Comparison of ENCODE assay signal across 1 cellular context in genomic region chr2:240520143-240520973, GRCh38.
TF ChIP-seq lines count a peak whose summit lies in the region.

No MANE protein-coding gene starts in this region.

TF ChIP-seq in H1, 55 proteins besides CTCF, POLR2A, EP300 and RAD21:
- 0 out of 2 replicates have a peak, but pooled peaks have one; percentile 15 for TF ChIP-seq E2F6 (IDR thresholded peaks at IDR 0.05)
- peak; percentile 34; the same call in 1 of the 2 replicates for TF ChIP-seq GABPA (IDR thresholded peaks at IDR 0.05; ENCODE audit: borderline replicate concordance, insufficient read depth, low read length)
- peak; percentile 42 for TF ChIP-seq ASH2L (IDR thresholded peaks at IDR 0.05; ENCODE audit: low read length)
- TF ChIP-seq CREB1 (IDR thresholded peaks at IDR 0.05), result peak; percentile 56
- 0 out of 2 replicates have a peak, but pooled peaks have one; percentile 16 for TF ChIP-seq TBP (IDR thresholded peaks at IDR 0.05; ENCODE audit: low read depth, low read length)
- no peak for TF ChIP-seq KDM1A (IDR thresholded peaks at IDR 0.05; ENCODE audit: borderline replicate concordance, low read length)
- TF ChIP-seq KDM4A (IDR thresholded peaks at IDR 0.05; ENCODE audit: low read depth, low read length, severe bottlenecking), result peak; percentile 93
- TF ChIP-seq TAF1 (IDR thresholded peaks at IDR 0.05; ENCODE audit: low read depth, low read length), result no peak
- no peak for TF ChIP-seq TEAD4 (IDR thresholded peaks at IDR 0.05; ENCODE audit: low read depth, low read length)
- TF ChIP-seq KDM5A (IDR thresholded peaks at IDR 0.05; ENCODE audit: low read length), result no peak
- TF ChIP-seq ATF3 (IDR thresholded peaks at IDR 0.05; ENCODE audit: insufficient read depth, low read depth, low read length), result no peak
- no peak for TF ChIP-seq HDAC6 (IDR thresholded peaks at IDR 0.05; ENCODE audit: low read depth, low read length)
- no peak for TF ChIP-seq NRF1 (IDR thresholded peaks at IDR 0.05; ENCODE audit: low read depth, low read length)
- TF ChIP-seq CTBP2 (IDR thresholded peaks at IDR 0.05; ENCODE audit: borderline replicate concordance, insufficient read depth, insufficient read length, low read length), result no peak
- no peak for TF ChIP-seq CEBPB (IDR thresholded peaks at IDR 0.05; ENCODE audit: low read depth, low read length)
